Comparison of ENCODE assay signal across 16 cellular contexts in the genomic region with DNA sequence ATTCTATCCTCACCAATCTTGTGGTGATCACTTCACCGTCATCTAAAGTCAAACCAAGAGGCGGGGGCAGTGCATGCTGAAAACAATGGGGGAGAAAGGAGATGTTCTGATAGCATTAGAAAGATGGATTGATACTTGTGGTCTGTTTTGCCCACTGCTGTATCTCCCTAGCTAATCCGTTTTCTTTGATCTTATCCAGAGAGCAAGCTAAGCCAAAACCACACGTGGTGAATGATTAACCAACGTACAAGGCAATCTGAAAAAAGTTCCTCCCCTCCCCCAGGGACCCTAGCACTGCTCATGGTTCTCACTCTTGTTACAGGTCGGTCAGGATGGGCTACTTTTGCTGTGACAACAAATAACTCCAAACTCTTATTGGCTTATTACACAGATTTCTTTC. TPM values are rescaled to one million over a fixed set of nuclear protein-coding genes. Genes with fewer than 3 reads are reported as not detected.
DNase-seq lines count a peak whose midpoint lies in the region; ATAC-seq, FAIRE-seq and TF ChIP-seq lines count a peak whose summit lies in the region.
"Had no signal": no experiment of that assay in that cellular context is flagged by ENCODE, and none has a peak within 500 bp of the region (broad histone marks: within the 10 kb centered on the region; RNA-seq: fewer than 3 reads in every experiment).

No MANE protein-coding gene starts in this region.

- peaks cover 7% of the 10 kb centered on the region for H3K4me1 Mint-ChIP-seq in activated CD4-positive, alpha-beta T cell treated with anti-CD3 and anti-CD28 coated beads, Interleukin-2, amount 10 ng/mL, durations not matched to agents 7 days and 5 days

- no peak for FAIRE-seq in GM12878 (lab: Jason Lieb, UNC)

- ATAC-seq in GM12878: peak; percentile 83
- no peak for ATAC-seq in HG03442 (IDR thresholded peaks at IDR 0.05; ENCODE audit: unreplicated experiment)
- no peak for ATAC-seq in HG02870 (IDR thresholded peaks at IDR 0.05; ENCODE audit: unreplicated experiment)
- no peak for ATAC-seq in HG02678 (IDR thresholded peaks at IDR 0.05; ENCODE audit: unreplicated experiment)
- ATAC-seq: gastroesophageal sphincter, sciatic nerve had no signal

- no peaks in the 10 kb centered on the region for H3K79me2 ChIP-seq in GM12878 (ENCODE audit: control insufficient read depth, insufficient read depth, low read length)

- BruUV-seq in GM12878 (replicated peaks; lab: Mats Ljungman, UMichigan): no TSS peak

- RAD21 ChIA-PET in GM12878 (lab: Charles Lee; ENCODE audit: unreplicated experiment): interaction anchor here (5.8 kb wide), 1 partner anchor 675 kb away, joined by 104 read pairs; no protein-coding TSS in a partner anchor

- intact Hi-C loops in GM12878 (cut with micrococcal nuclease; ENCODE audit: unreplicated experiment): no loop called here

- no peak for TF ChIP-seq RAD21 in GM12878 (IDR thresholded peaks at IDR 0.05; ENCODE audit: insufficient read depth, low read depth, low read length)

- H3K27ac ChIP-seq in GM12878 (ENCODE audit: control insufficient read depth, insufficient read depth): no peak overlapping the region
- H3K27ac ChIP-seq: gastroesophageal sphincter had no signal

- H3K4me1 ChIP-seq in GM12878 (ENCODE audit: control insufficient read depth, insufficient read depth, low read length): no peaks in the 10 kb centered on the region
- H3K4me1 ChIP-seq: gastroesophageal sphincter had no signal

- H3K9me3 Mint-ChIP-seq in activated CD4-positive, alpha-beta T cell treated with anti-CD3 and anti-CD28 coated beads, Interleukin-2, amount 10 ng/mL, durations not matched to agents 7 days and 5 days: peaks cover 3% of the 10 kb centered on the region
- H3K9me3 Mint-ChIP-seq: natural killer cell had no signal

- no peak for TF ChIP-seq POLR2A in GM12878 (IDR thresholded peaks at IDR 0.05; ENCODE audit: low read depth, low read length)

- 0% methylated on average over 6 of the region's 6 CpGs for WGBS in GM12878 (ENCODE audit: insufficient coverage, insufficient replicate concordance, low lambda C conversion rate, missing lambda C conversion rate)

- peak; percentile 17 to 34 for DNase-seq in activated CD4-positive, alpha-beta T cell treated with anti-CD3 and anti-CD28 coated beads, Interleukin-2, amount 50 U/mL, for 48 hours
- no peak for DNase-seq in activated CD4-positive, alpha-beta T cell treated with anti-CD3 and anti-CD28 coated beads, Interleukin-2, amount 10 ng/mL, durations not matched to agents 7 days and 5 days
- DNase-seq in HuH-7 (ENCODE audit: low spot score) (peak; percentile 27), GM12878 (ENCODE audit: low read depth, low spot score) (peak; percentile 9)
- DNase-seq in stimulated activated CD4-positive, alpha-beta T cell treated with anti-CD3 and anti-CD28 coated beads, Interleukin-4, amount 100 ng/mL, for 24 hours: peak; percentile 29
- DNase-seq: EL, natural killer cell, NCI-H1694, SW 1271 had no signal

- in situ Hi-C loops in GM12878 (cut with MboI): loop anchor here (5.0 kb wide), 1 partner anchor 674 kb away; no protein-coding TSS in a partner anchor

- H4K20me1 ChIP-seq in GM12878 (ENCODE audit: control insufficient read depth, insufficient read depth): no peaks in the 10 kb centered on the region

- SMC1A ChIA-PET in GM12878 (lab: Charles Lee; ENCODE audit: uncharacterized antibody, unreplicated experiment): interaction anchor here (0.7 to 8.1 kb wide), 6 partner anchors 8 to 674 kb away, joined by 3 to 112 read pairs (median 3); no protein-coding TSS in a partner anchor

- TF ChIP-seq EP300 in GM12878 (IDR thresholded peaks at IDR 0.05; ENCODE audit: borderline replicate concordance in 1 of 2, control insufficient read depth in 1 of 2, low read depth in 2 of 2, low read length in 2 of 2): peak in 1 of 2 experiments; percentile 45; a peak in 1 of 4 replicates

- no peak overlapping the region for H3K27ac Mint-ChIP-seq in activated CD4-positive, alpha-beta T cell treated with anti-CD3 and anti-CD28 coated beads, Interleukin-2, amount 10 ng/mL, durations not matched to agents 7 days and 5 days
- H3K27ac Mint-ChIP-seq: IgD-negative memory B cell, natural killer cell had no signal

- no peak for TF ChIP-seq CTCF in GM12878 (IDR thresholded peaks at IDR 0.05 in 2 of 3, conservative IDR thresholded peaks at IDR 0.05 in 1 of 3; ENCODE audit: control insufficient read depth in 2 of 3, extremely low read depth in 1 of 3, insufficient read depth in 1 of 3, low read depth in 3 of 3, low read length in 3 of 3)

- H3K27me3 Mint-ChIP-seq in activated CD4-positive, alpha-beta T cell treated with anti-CD3 and anti-CD28 coated beads, Interleukin-2, amount 10 ng/mL, durations not matched to agents 7 days and 5 days: peaks cover 16% of the 10 kb centered on the region

- no peak overlapping the region for H3K4me2 ChIP-seq in GM12878 (ENCODE audit: control insufficient read depth, insufficient read depth)

- no peaks in the 10 kb centered on the region for H3K9me3 ChIP-seq in GM12878 (replicated peaks; ENCODE audit: control insufficient read depth, insufficient read depth, low read length)

- no peak overlapping the region for H2AFZ ChIP-seq in GM12878 (ENCODE audit: control insufficient read depth, low read depth, low read length)

- no peak overlapping the region for H3K9ac ChIP-seq in GM12878 (ENCODE audit: control insufficient read depth, insufficient read depth, low read length)

- no peaks in the 10 kb centered on the region for H3K36me3 ChIP-seq in GM12878 (ENCODE audit: control insufficient read depth in 2 of 2, insufficient read depth in 2 of 2, low read length in 1 of 2)
- H3K36me3 ChIP-seq: gastroesophageal sphincter had no signal

- no peaks in the 10 kb centered on the region for H3K36me3 Mint-ChIP-seq in activated CD4-positive, alpha-beta T cell treated with anti-CD3 and anti-CD28 coated beads, Interleukin-2, amount 10 ng/mL, durations not matched to agents 7 days and 5 days (ENCODE audit: low read depth)
- H3K36me3 Mint-ChIP-seq: natural killer cell had no signal

- no peak overlapping the region for H3K4me3 ChIP-seq in GM12878
- H3K4me3 ChIP-seq: gastroesophageal sphincter had no signal

- CTCF ChIA-PET in activated CD4-positive, alpha-beta T cell treated with anti-CD3 and anti-CD28 coated beads, Interleukin-2, amount 10 ng/mL, durations not matched to agents 7 days and 5 days (lab: Charles Lee): interaction anchor here (0.6 to 7.3 kb wide), 2 partner anchors 124 to 164 kb away, joined by 3 to 62 read pairs; no protein-coding TSS in a partner anchor
- CTCF ChIA-PET in GM12878 (lab: Yijun Ruan, JAX): interaction anchor here (1.0 to 8.5 kb wide), 5 partner anchors 16 to 675 kb away, joined by 3 to 242 read pairs (median 3); no protein-coding TSS in a partner anchor

- no peak overlapping the region for H3K4me3 Mint-ChIP-seq in activated CD4-positive, alpha-beta T cell treated with anti-CD3 and anti-CD28 coated beads, Interleukin-2, amount 10 ng/mL, durations not matched to agents 7 days and 5 days
- H3K4me3 Mint-ChIP-seq: IgD-negative memory B cell, natural killer cell had no signal

- no peaks in the 10 kb centered on the region; a peak in 1 of 4 replicates for H3K27me3 ChIP-seq in GM12878 (replicated peaks in 1 of 2; ENCODE audit: control insufficient read depth in 2 of 2, insufficient read depth in 2 of 2, low read length in 1 of 2)

- POLR2A ChIA-PET in activated CD4-positive, alpha-beta T cell treated with anti-CD3 and anti-CD28 coated beads, Interleukin-2, amount 10 ng/mL, durations not matched to agents 7 days and 5 days (lab: Charles Lee): no interaction called here
- POLR2A ChIA-PET in GM12878 (lab: Charles Lee): interaction anchor here (0.6 kb wide), 1 partner anchor 674 kb away, joined by 3 read pairs; no protein-coding TSS in a partner anchor

TF ChIP-seq in GM12878, 131 proteins besides CTCF, POLR2A, EP300 and RAD21 (continues in another document):
- TF ChIP-seq, protein P1, sequence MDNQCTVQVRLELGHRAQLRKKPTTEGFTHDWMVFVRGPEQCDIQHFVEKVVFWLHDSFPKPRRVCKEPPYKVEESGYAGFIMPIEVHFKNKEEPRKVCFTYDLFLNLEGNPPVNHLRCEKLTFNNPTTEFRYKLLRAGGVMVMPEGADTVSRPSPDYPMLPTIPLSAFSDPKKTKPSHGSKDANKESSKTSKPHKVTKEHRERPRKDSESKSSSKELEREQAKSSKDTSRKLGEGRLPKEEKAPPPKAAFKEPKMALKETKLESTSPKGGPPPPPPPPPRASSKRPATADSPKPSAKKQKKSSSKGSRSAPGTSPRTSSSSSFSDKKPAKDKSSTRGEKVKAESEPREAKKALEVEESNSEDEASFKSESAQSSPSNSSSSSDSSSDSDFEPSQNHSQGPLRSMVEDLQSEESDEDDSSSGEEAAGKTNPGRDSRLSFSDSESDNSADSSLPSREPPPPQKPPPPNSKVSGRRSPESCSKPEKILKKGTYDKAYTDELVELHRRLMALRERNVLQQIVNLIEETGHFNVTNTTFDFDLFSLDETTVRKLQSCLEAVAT (IDR thresholded peaks at IDR 0.05): 0 out of 2 replicates have a peak, but pooled peaks have one; percentile 40
- TF ChIP-seq PML (IDR thresholded peaks at IDR 0.05; ENCODE audit: low read length) (no peak), MEF2B (IDR thresholded peaks at IDR 0.05; ENCODE audit: partially characterized antibody, poor library complexity, severe bottlenecking) (peak; percentile 24), ZNF217 (IDR thresholded peaks at IDR 0.05) (peak; percentile 81), MTA2 (IDR thresholded peaks at IDR 0.05; ENCODE audit: low read depth) (peak; percentile 87), IKZF1 (conservative IDR thresholded peaks at IDR 0.05) (peak; percentile 33; the same call in 1 of the 2 replicates), PAX5 (IDR thresholded peaks at IDR 0.05; ENCODE audit: borderline replicate concordance, low read depth, low read length) (peak; percentile 53; the same call in 1 of the 2 replicates)

RNA-seq across cellular contexts. Expression of gene C13orf42, which starts 11.8 kb away (rescaled TPM):
- total RNA-seq in activated CD4-positive, alpha-beta T cell treated with anti-CD3 and anti-CD28 coated beads, Interleukin-2, amount 10 ng/mL, durations not matched to agents 7 days and 5 days: not detected
- not detected in 2 replicates for total RNA-seq in GM12878 (2013; cell fraction: nucleolus; rRNA removed)
- not detected in 2 replicates for total RNA-seq in GM12878 (2014; rRNA removed)
- not detected in 2 replicates for total RNA-seq in GM12878 (2014; rRNA removed; fragmentation: Illumina TruSeq; extraction: Trizol)
- not detected in 2 replicates for total RNA-seq in GM12878 (2021)
- not detected for polyA plus RNA-seq in GM12878 (2011; ENCODE audit: low read depth)
- polyA plus RNA-seq in GM12878 (2011; rRNA removed): not detected in 2 replicates
- not detected in 2 replicates for polyA plus RNA-seq in GM12878 (2011; cell fraction: cytosol; rRNA removed)
- polyA plus RNA-seq in GM12878 (2011; cell fraction: nucleus; rRNA removed): not detected in 2 replicates
- polyA plus RNA-seq in GM12878 (2012): not detected in 2 replicates
- not detected in 2 replicates for polyA plus RNA-seq in GM12878 (2014; fragmentation: Illumina TruSeq; extraction: Trizol)
- not detected for polyA plus RNA-seq in GM12878 (2014; fragmentation: Nextera tagmentation; extraction: Ambion mirVana)
- not detected in 2 replicates for polyA plus RNA-seq in GM12878 (2014; rRNA removed)
- not detected for polyA plus RNA-seq in GM12878 (2016; fragmentation: Nextera tagmentation; extraction: Ambion mirVana)
- polyA minus RNA-seq in GM12878 (2011; rRNA and poly(A)+ RNA removed): not detected in 2 replicates
- polyA minus RNA-seq in GM12878 (2011; cell fraction: cytosol; rRNA and poly(A)+ RNA removed): not detected in 2 replicates
- not detected in 2 replicates for polyA minus RNA-seq in GM12878 (2011; cell fraction: nucleus; rRNA and poly(A)+ RNA removed)
- total RNA-seq: natural killer cell, sciatic nerve, urinary bladder had no signal
- polyA plus RNA-seq: IgD-negative memory B cell, urinary bladder had no signal
